Comparison of ENCODE assay signal across 8 cellular contexts in the genomic region with DNA sequence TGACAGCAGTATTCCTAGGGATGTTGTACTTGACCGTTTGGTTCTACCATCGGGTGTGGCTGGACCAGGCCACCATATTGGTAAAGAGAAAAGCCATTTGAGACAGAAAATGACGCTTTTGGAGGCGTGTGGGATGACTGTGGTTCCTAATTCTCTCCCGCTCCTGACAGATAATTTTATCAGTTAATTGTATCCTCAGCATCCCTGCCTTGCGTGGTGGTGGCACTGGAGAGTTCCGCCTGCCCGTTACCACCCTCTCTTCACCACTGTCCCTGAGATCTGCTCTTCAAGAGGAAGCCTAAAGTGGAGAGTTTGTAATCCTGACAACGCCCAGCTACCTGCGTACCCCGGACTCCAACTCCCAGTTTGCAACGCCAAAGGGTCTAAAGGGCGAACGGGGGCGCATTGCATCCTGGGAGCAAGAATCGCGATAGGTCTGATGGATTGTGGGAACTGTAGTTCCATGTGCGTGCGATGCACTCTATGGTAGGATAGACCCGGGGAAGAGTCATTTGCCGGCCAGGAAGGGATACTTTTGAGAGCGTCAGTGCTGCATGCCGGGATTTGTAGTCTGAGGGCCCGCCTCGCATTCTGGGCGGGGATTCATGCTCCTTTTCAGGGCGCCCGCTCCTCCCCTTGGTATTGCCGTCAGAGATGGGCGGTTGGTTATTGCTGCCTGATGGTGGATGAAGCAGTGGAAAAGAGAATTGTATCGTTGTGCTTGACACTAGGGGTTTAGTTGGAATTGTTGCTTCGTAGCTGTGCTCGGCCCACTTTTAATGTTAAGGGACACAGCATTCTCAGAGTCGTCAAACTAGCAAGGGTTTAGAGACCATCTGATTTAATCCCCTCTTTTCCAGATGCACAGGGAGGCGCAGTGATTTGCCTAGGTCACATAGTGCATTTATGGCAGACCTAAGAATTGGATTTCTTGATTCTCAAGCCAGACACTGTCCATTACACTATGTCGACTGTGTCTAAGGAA. TPM values are rescaled to one million over a fixed set of nuclear protein-coding genes. Genes with fewer than 3 reads are reported as not detected.
DNase-seq lines count a peak whose midpoint lies in the region; ATAC-seq, FAIRE-seq and TF ChIP-seq lines count a peak whose summit lies in the region.

No MANE protein-coding gene starts in this region.

- DNase-seq in A549 (ENCODE audit: low read depth in 1 of 2, low spot score in 1 of 2) (peak; percentile 100), NCI-H2107 (lab: John Stamatoyannopoulos, UW) (peak; percentile 96), brain microvascular endothelial cell (peak; percentile 99), iPS DF 4.7 (ENCODE audit: extremely low read depth, low spot score) (peak; percentile 97), sciatic nerve (ENCODE audit: low spot score) (peak; percentile 96)

- peak; percentile 16 for TF ChIP-seq POLR2A in A549 (IDR thresholded peaks at IDR 0.05; ENCODE audit: low read length)

- no peaks in the 10 kb centered on the region for H3K36me3 ChIP-seq in brain microvascular endothelial cell (replicated peaks)

- WGBS in A549 (ENCODE audit: missing lambda C conversion rate), result 4% methylated on average over 36 of the region's 36 CpGs

- H3K9me3 ChIP-seq in A549, result no peaks in the 10 kb centered on the region

- intact Hi-C loops in sciatic nerve (cut with DNase I), result no loop called here

- TF ChIP-seq RAD21 in A549 (conservative IDR thresholded peaks at IDR 0.05 in 1 of 2, IDR thresholded peaks at IDR 0.05 in 1 of 2), result no peak

- TF ChIP-seq EP300 in A549 (IDR thresholded peaks at IDR 0.05), result no peak

- no peaks in the 10 kb centered on the region for H3K27me3 ChIP-seq in brain microvascular endothelial cell (replicated peaks)

- POLR2A ChIA-PET in A549 (lab: Yijun Ruan, JAX), result interaction anchor here (0.6 to 5.6 kb wide), 18 partner anchors 14 to 342 kb away, joined by 3 to 89 read pairs (median 5); partner anchors contain the start of genes ERAL1, FLOT2, MYO18A and NEK8

- H3K4me2 ChIP-seq in A549, result peak overlapping the region; percentile 71

- FAIRE-seq in A549 (lab: Jason Lieb, UNC) (peak; percentile 98), TTC549 (lab: Jason Lieb, UNC) (peak; percentile 97)

- H3K27ac ChIP-seq in A549, result peak overlapping the region; percentile 89 to 91
- peak overlapping the region; percentile 92 for H3K27ac ChIP-seq in brain microvascular endothelial cell

- peak; percentile 75 to 91 for ATAC-seq in A549
- peak; percentile 44 for ATAC-seq in GM18858 (IDR thresholded peaks at IDR 0.05; ENCODE audit: unreplicated experiment)
- peak; percentile 50 for ATAC-seq in HG03064 (IDR thresholded peaks at IDR 0.05; ENCODE audit: low read depth, unreplicated experiment)
- peak; percentile 92 for ATAC-seq in sciatic nerve

- CTCF ChIA-PET in A549 (lab: Yijun Ruan, JAX), result interaction anchor here (0.6 to 15.4 kb wide), 45 partner anchors 8 to 305 kb away, joined by 3 to 1025 read pairs (median 5); partner anchors contain the start of genes DHRS13, NEK8, RPL23A and TLCD1

- peaks cover 21% of the 10 kb centered on the region for H3K4me1 ChIP-seq in A549

- TF ChIP-seq CTCF in A549 (IDR thresholded peaks at IDR 0.05) (no peak), brain microvascular endothelial cell (IDR thresholded peaks at IDR 0.05; ENCODE audit: low read depth, low read length, missing control alignments) (no peak)

- in situ Hi-C loops in brain microvascular endothelial cell (cut with HindIII; ENCODE audit: low pct_ligation_motif_present, low sequenced_read_pairs), result no loop called here

- peak overlapping the region; percentile 56 for H3K4me3 ChIP-seq in A549
- peak overlapping the region; percentile 71 for H3K4me3 ChIP-seq in brain microvascular endothelial cell (ENCODE audit: low read depth, low read length)

TF ChIP-seq in A549, 52 proteins besides CTCF, POLR2A, EP300 and RAD21 (continues in another document):
- TF ChIP-seq ATOH8 (CRISPR knock-in tag; IDR thresholded peaks at IDR 0.05; ENCODE audit: low read depth), result no peak; the same call in 1 of the 2 replicates
- no peak for TF ChIP-seq NFE2L2 (conservative IDR thresholded peaks at IDR 0.05; ENCODE audit: low read length)
- no peak; the same call in 1 of the 2 replicates for TF ChIP-seq FOSB (CRISPR knock-in tag; IDR thresholded peaks at IDR 0.05)
- 0 out of 3 replicates have a peak, but pooled peaks have one; percentile 7 for TF ChIP-seq BCL3 (IDR thresholded peaks at IDR 0.05)
- no peak for TF ChIP-seq CHD4 (IDR thresholded peaks at IDR 0.05; ENCODE audit: borderline replicate concordance)
- no peak for TF ChIP-seq TP53 (CRISPR knock-in tag; IDR thresholded peaks at IDR 0.05)
- TF ChIP-seq ZFP36 (IDR thresholded peaks at IDR 0.05; ENCODE audit: borderline replicate concordance, partially characterized antibody), result no peak
- peak; percentile 76; the same call in 1 of the 2 replicates for TF ChIP-seq TFCP2L1 (CRISPR knock-in tag; IDR thresholded peaks at IDR 0.05)
- TF ChIP-seq NR3C1 (IDR thresholded peaks at IDR 0.05), result no peak
- TF ChIP-seq HEYL (CRISPR knock-in tag; IDR thresholded peaks at IDR 0.05), result peak; percentile 76
- TF ChIP-seq HOXB5 (CRISPR knock-in tag; IDR thresholded peaks at IDR 0.05), result peak; percentile 89
- TF ChIP-seq HOXA7 (CRISPR knock-in tag; IDR thresholded peaks at IDR 0.05), result no peak
- TF ChIP-seq POLR2AphosphoS2 (conservative IDR thresholded peaks at IDR 0.05; ENCODE audit: low read length), result no peak
- TF ChIP-seq FOSL2 (IDR thresholded peaks at IDR 0.05), result no peak
- TF ChIP-seq FOSL2 (CRISPR knock-in tag; IDR thresholded peaks at IDR 0.05), result peak; percentile 29
- TF ChIP-seq MAX (IDR thresholded peaks at IDR 0.05), result peak; percentile 53; the same call in 1 of the 2 replicates
- TF ChIP-seq ZSCAN20 (CRISPR knock-in tag; IDR thresholded peaks at IDR 0.05), result peak; percentile 90
- TF ChIP-seq SMC3 (IDR thresholded peaks at IDR 0.05), result no peak

RNA-seq across cellular contexts. Expression of gene PHF12, which starts 1.0 kb away (rescaled TPM):
- polyA plus RNA-seq in A549 (2011; rRNA removed) (25.3 and 29.3 TPM in 2 replicates), A549 (2017; fragmentation: RNase III; extraction: RNeasy Plus Mini Kit Qiagen cat#74134 plus additional on column Dnase treatment) (28.0 to 31.9 TPM (median 29.9 TPM) in 3 replicates)
- polyA plus RNA-seq in A549 (2012; cell fraction: cytosol; rRNA removed), result 39.7 and 44.0 TPM in 2 replicates
- polyA plus RNA-seq in A549 (2012; cell fraction: nucleus; rRNA removed), result 71.3 and 74.1 TPM in 2 replicates
- polyA minus RNA-seq in A549 (2011; rRNA and poly(A)+ RNA removed), result 57.4 and 69.0 TPM in 2 replicates
- total RNA-seq in sciatic nerve, result 42.8 TPM

RNA-seq across cellular contexts. Expression of gene DHRS13, which starts 49.4 kb away (rescaled TPM):
- polyA plus RNA-seq in A549 (2011; rRNA removed), result 7.0 and 7.3 TPM in 2 replicates
- polyA plus RNA-seq in A549 (2012; cell fraction: cytosol; rRNA removed), result 7.5 and 8.9 TPM in 2 replicates
- polyA plus RNA-seq in A549 (2012; cell fraction: nucleus; rRNA removed), result 9.4 and 9.9 TPM in 2 replicates
- polyA plus RNA-seq in A549 (2017; fragmentation: RNase III; extraction: RNeasy Plus Mini Kit Qiagen cat#74134 plus additional on column Dnase treatment), result 3.5 to 4.9 TPM (median 4.8 TPM) in 3 replicates
- 3.6 and 4.1 TPM in 2 replicates for polyA minus RNA-seq in A549 (2011; rRNA and poly(A)+ RNA removed)
- 9.6 TPM for total RNA-seq in sciatic nerve

RNA-seq across cellular contexts. Expression of gene SEZ6, which starts 53.5 kb away (rescaled TPM):
- polyA plus RNA-seq in A549 (2011; rRNA removed) (not detected in 2 replicates), A549 (2017; fragmentation: RNase III; extraction: RNeasy Plus Mini Kit Qiagen cat#74134 plus additional on column Dnase treatment) (not detected in 3 replicates)
- not detected in 2 replicates for polyA plus RNA-seq in A549 (2012; cell fraction: cytosol; rRNA removed)
- 0.06 TPM in 1 of 2 replicates, not detected in the other for polyA plus RNA-seq in A549 (2012; cell fraction: nucleus; rRNA removed)
- not detected in 2 replicates for polyA minus RNA-seq in A549 (2011; rRNA and poly(A)+ RNA removed)
- total RNA-seq in sciatic nerve, result not detected

RNA-seq across cellular contexts. Expression of gene FLOT2, which starts 54.8 kb away (rescaled TPM):
- 68.8 and 78.6 TPM in 2 replicates for polyA plus RNA-seq in A549 (2011; rRNA removed)
- polyA plus RNA-seq in A549 (2012; cell fraction: cytosol; rRNA removed), result 82.7 and 94.7 TPM in 2 replicates
- polyA plus RNA-seq in A549 (2012; cell fraction: nucleus; rRNA removed), result 89.9 and 91.7 TPM in 2 replicates
- polyA plus RNA-seq in A549 (2017; fragmentation: RNase III; extraction: RNeasy Plus Mini Kit Qiagen cat#74134 plus additional on column Dnase treatment), result 62.8 to 71.0 TPM (median 66.4 TPM) in 3 replicates
- 100 and 109 TPM in 2 replicates for polyA minus RNA-seq in A549 (2011; rRNA and poly(A)+ RNA removed)
- total RNA-seq in sciatic nerve, result 111 TPM

Comparison
In these comparisons a context has a peak if more than half of its experiments do, and no peak if none do; other contexts are left out.
1. Peak in every context shown above with its lines: DNase-seq, ATAC-seq, H3K4me3 ChIP-seq and H3K27ac ChIP-seq.